12 cellular contexts compared by ENCODE assay signal in genomic region chr2:1055014-1055595, GRCh38.
A peak's percentile ranks its signal among the peaks of the same experiment; 100 is the strongest.
DNase-seq lines count a peak whose midpoint lies in the region; ATAC-seq and TF ChIP-seq lines count a peak whose summit lies in the region.
"Had no signal": no experiment of that assay in that cellular context is flagged by ENCODE, and none has a peak within 500 bp of the region (broad histone marks: within the 10 kb centered on the region; RNA-seq: fewer than 3 reads in every experiment).

No MANE protein-coding gene starts in this region.

- H3K4ac ChIP-seq in mesendoderm (ENCODE audit: low read depth, low read length), result no peak overlapping the region

- intact Hi-C loops in Panc1 (cut with micrococcal nuclease; ENCODE audit: unreplicated experiment), result no loop called here

- H3K79me2 ChIP-seq in mesendoderm (ENCODE audit: control insufficient read depth, insufficient read depth, low read length), result no peaks in the 10 kb centered on the region

- H4K8ac ChIP-seq in mesendoderm (ENCODE audit: low read depth, low read length), result no peak overlapping the region

- peak overlapping the region; percentile 54 for H3K56ac ChIP-seq in mesendoderm (ENCODE audit: low read length)

- H3K79me1 ChIP-seq in mesendoderm (ENCODE audit: low read length), result no peaks in the 10 kb centered on the region

- H3K4me1 Mint-ChIP-seq in endodermal cell, result peaks cover 16% of the 10 kb centered on the region
- H3K4me1 Mint-ChIP-seq in effector memory CD8-positive, alpha-beta T cell (ENCODE audit: low read depth in 2 of 2), result no peaks in the 10 kb centered on the region
- H3K4me1 Mint-ChIP-seq: activated B cell treated with CpG ODN at 0.5 μM for 24 hours had no signal

- H3K27me3 ChIP-seq in BJ (ENCODE audit: control insufficient read depth, insufficient read depth, low read length), result no peaks in the 10 kb centered on the region
- no peaks in the 10 kb centered on the region for H3K27me3 ChIP-seq in Panc1 (ENCODE audit: control insufficient read depth, insufficient read depth, low read length)
- H3K27me3 ChIP-seq in endodermal cell (ENCODE audit: control insufficient read depth, insufficient read depth, low read length, poor library complexity, severe bottlenecking), result no peaks in the 10 kb centered on the region
- no peaks in the 10 kb centered on the region for H3K27me3 ChIP-seq in mesendoderm (ENCODE audit: insufficient read depth, low read length, poor library complexity)
- no peaks in the 10 kb centered on the region for H3K27me3 ChIP-seq in Peyer's patch
- H3K27me3 ChIP-seq: sigmoid colon had no signal

- CTCF ChIA-PET in BJ (lab: Yijun Ruan, JAX), result no interaction called here
- CTCF ChIA-PET in Panc1 (lab: Charles Lee), result no interaction called here

- H3K23ac ChIP-seq in mesendoderm (ENCODE audit: low read length), result peak overlapping the region; percentile 59

- in situ Hi-C loops in Panc1 (cut with HindIII; ENCODE audit: low pct_unique_long_range_greater_than_20kb, low sequenced_read_pairs), result no loop called here

- H3K9me3 Mint-ChIP-seq in endodermal cell, result no peaks in the 10 kb centered on the region
- peaks cover 0 to 1% of the 10 kb centered on the region in 2 donors for H3K9me3 Mint-ChIP-seq in effector memory CD8-positive, alpha-beta T cell
- H3K9me3 Mint-ChIP-seq: activated B cell treated with CpG ODN at 0.5 μM for 24 hours had no signal

- no peak for TF ChIP-seq POLR2A in Peyer's patch (IDR thresholded peaks at IDR 0.05)

- DNase-seq in BJ (ENCODE audit: low read depth), result peak; percentile 54
- DNase-seq in Panc1 (ENCODE audit: low read depth, low spot score), result peak; percentile 67
- peak; percentile 66 for DNase-seq in endodermal cell
- DNase-seq in mesendoderm, result peak; percentile 59
- no peak for DNase-seq in stimulated activated CD4-positive, alpha-beta T cell treated with anti-CD3 and anti-CD28 coated beads, Interleukin-2, amount 100 ng/mL, for 48 hours
- no peak for DNase-seq in effector memory CD8-positive, alpha-beta T cell
- no peak for DNase-seq in SK-N-DZ (ENCODE audit: low spot score)
- DNase-seq in Peyer's patch, result no peak
- DNase-seq: activated B cell treated with CpG ODN at 0.5 μM for 24 hours, SHP77 treated with DMSO at 0.1 percent for 48 hours, sigmoid colon, upper lobe of right lung had no signal

- no peak for TF ChIP-seq CTCF in BJ (IDR thresholded peaks at IDR 0.05; ENCODE audit: insufficient read depth, low read depth, low read length)
- TF ChIP-seq CTCF in Panc1 (IDR thresholded peaks at IDR 0.05), result no peak
- TF ChIP-seq CTCF in endodermal cell (conservative IDR thresholded peaks at IDR 0.05), result no peak
- TF ChIP-seq CTCF in Peyer's patch (IDR thresholded peaks at IDR 0.05), result no peak

- H3K4me2 ChIP-seq in mesendoderm (ENCODE audit: low read length), result no peak overlapping the region

- no peak overlapping the region for H4K5ac ChIP-seq in mesendoderm (ENCODE audit: low read length)

- H3K9ac ChIP-seq in endodermal cell (ENCODE audit: extremely low read depth, low read length, poor library complexity, severe bottlenecking) (no peak overlapping the region), mesendoderm (ENCODE audit: low read length) (no peak overlapping the region)

- H3K4me3 ChIP-seq in BJ (ENCODE audit: low read depth, low read length), result no peak overlapping the region
- no peak overlapping the region for H3K4me3 ChIP-seq in Panc1 (ENCODE audit: low read depth in 2 of 2, low read length in 2 of 2)
- no peak overlapping the region for H3K4me3 ChIP-seq in endodermal cell (ENCODE audit: low read length)
- H3K4me3 ChIP-seq in mesendoderm (ENCODE audit: low read length), result no peak overlapping the region
- H3K4me3 ChIP-seq in Peyer's patch, result no peak overlapping the region
- H3K4me3 ChIP-seq: sigmoid colon, upper lobe of right lung had no signal

- H3K36me3 ChIP-seq in BJ (ENCODE audit: control insufficient read depth, insufficient read depth, low read length) (no peaks in the 10 kb centered on the region), Panc1 (ENCODE audit: control insufficient read depth, insufficient read depth, low read length) (no peaks in the 10 kb centered on the region), endodermal cell (ENCODE audit: control insufficient read depth, insufficient read depth, low read length) (no peaks in the 10 kb centered on the region), mesendoderm (ENCODE audit: control insufficient read depth, insufficient read depth, low read length) (no peaks in the 10 kb centered on the region), Peyer's patch (no peaks in the 10 kb centered on the region)
- H3K36me3 ChIP-seq: sigmoid colon, upper lobe of right lung had no signal

- peak overlapping the region; percentile 47 for H3K4me3 Mint-ChIP-seq in endodermal cell
- no peak overlapping the region for H3K4me3 Mint-ChIP-seq in effector memory CD8-positive, alpha-beta T cell
- H3K4me3 Mint-ChIP-seq: activated B cell treated with CpG ODN at 0.5 μM for 24 hours had no signal

- no peak overlapping the region for H2BK5ac ChIP-seq in mesendoderm (ENCODE audit: low read length)

- H3K27ac Mint-ChIP-seq in endodermal cell, result no peak overlapping the region
- H3K27ac Mint-ChIP-seq in effector memory CD8-positive, alpha-beta T cell, result no peak overlapping the region
- H3K27ac Mint-ChIP-seq: activated B cell treated with CpG ODN at 0.5 μM for 24 hours had no signal

- peak; percentile 77 for ATAC-seq in Panc1
- ATAC-seq in effector memory CD8-positive, alpha-beta T cell (replicated peaks), result no peak
- ATAC-seq: upper lobe of right lung had no signal

- no peak overlapping the region for H2BK15ac ChIP-seq in mesendoderm (replicated peaks; ENCODE audit: low read depth)

- POLR2A ChIA-PET in BJ (lab: Charles Lee) (no interaction called here), Panc1 (lab: Charles Lee) (no interaction called here)

- no peak overlapping the region for H2BK120ac ChIP-seq in mesendoderm (ENCODE audit: low read depth, low read length)

- H3K4me1 ChIP-seq in Panc1 (ENCODE audit: control insufficient read depth, insufficient read depth, low read length) (0 out of 2 replicates have a peak, but pooled peaks cover 2% of the 10 kb centered on the region), endodermal cell (ENCODE audit: control insufficient read depth, insufficient read depth, low read length) (no peaks in the 10 kb centered on the region), mesendoderm (ENCODE audit: control insufficient read depth, low read depth, low read length) (peaks cover 7% of the 10 kb centered on the region), Peyer's patch (no peaks in the 10 kb centered on the region)
- H3K4me1 ChIP-seq: sigmoid colon, upper lobe of right lung had no signal

- H3K27me3 Mint-ChIP-seq in endodermal cell (ENCODE audit: insufficient read depth), result no peaks in the 10 kb centered on the region
- H3K27me3 Mint-ChIP-seq in effector memory CD8-positive, alpha-beta T cell, result peaks cover 20 to 30% of the 10 kb centered on the region in 2 donors

- no peak overlapping the region for H3K27ac ChIP-seq in Panc1 (ENCODE audit: low read length)
- H3K27ac ChIP-seq in endodermal cell (ENCODE audit: low read depth, low read length), result no peak overlapping the region
- peak overlapping the region; percentile 80 for H3K27ac ChIP-seq in mesendoderm (ENCODE audit: low read depth, low read length)
- H3K27ac ChIP-seq in Peyer's patch, result no peak overlapping the region
- H3K27ac ChIP-seq: sigmoid colon, upper lobe of right lung had no signal

- H2AK5ac ChIP-seq in mesendoderm (ENCODE audit: low read length), result no peak overlapping the region

- H3K9me3 ChIP-seq in Panc1 (ENCODE audit: control insufficient read depth, insufficient read depth, low read depth, low read length) (no peaks in the 10 kb centered on the region), endodermal cell (ENCODE audit: control insufficient read depth, low read length) (no peaks in the 10 kb centered on the region), Peyer's patch (no peaks in the 10 kb centered on the region)
- H3K9me3 ChIP-seq: sigmoid colon, upper lobe of right lung had no signal

- 59 to 67% methylated on average over 8 to 11 of the region's 11 CpGs for WGBS in endodermal cell (ENCODE audit: insufficient coverage in 1 of 2, insufficient read length in 1 of 2), 2 experiments
- WGBS in mesendoderm (ENCODE audit: extremely low coverage, insufficient coverage, low lambda C conversion rate), result no CpG with 5 or more reads among the region's 11 CpGs

- H3K18ac ChIP-seq in mesendoderm (ENCODE audit: low read length), result peak overlapping the region; percentile 43

- H3K36me3 Mint-ChIP-seq in endodermal cell (ENCODE audit: low read depth), result no peaks in the 10 kb centered on the region
- no peaks in the 10 kb centered on the region for H3K36me3 Mint-ChIP-seq in effector memory CD8-positive, alpha-beta T cell (ENCODE audit: insufficient read depth)

- no TSS peak for BruUV-seq in Panc1 (replicated peaks; lab: Mats Ljungman, UMichigan)

Comparison
In these comparisons a context has a peak if more than half of its experiments do, and no peak if none do; other contexts are left out.
1. DNase-seq: peak in BJ (single experiment), Panc1 (single experiment), endodermal cell (single experiment) and mesendoderm (single experiment); none in stimulated activated CD4-positive, alpha-beta T cell treated with anti-CD3 and anti-CD28 coated beads, Interleukin-2, amount 100 ng/mL, for 48 hours (0 of 2), effector memory CD8-positive, alpha-beta T cell (0 of 3), SK-N-DZ (single experiment) and Peyer's patch (0 of 3).